ENCODE assay signal across 28 cellular contexts in genomic region chr15:96947296-96947695, GRCh38.
DNase-seq lines count a peak whose midpoint lies in the region; ATAC-seq, FAIRE-seq and TF ChIP-seq lines count a peak whose summit lies in the region.
"Had no signal": no experiment of that assay in that cellular context is flagged by ENCODE, and none has a peak within 500 bp of the region (broad histone marks: within the 10 kb centered on the region; RNA-seq: fewer than 3 reads in every experiment).

No MANE protein-coding gene starts in this region.

- H3K27ac Mint-ChIP-seq in glutamatergic neuron (ENCODE audit: unreplicated experiment) (no peak overlapping the region), mesothelial cell of epicardium (no peak overlapping the region)
- H3K27ac Mint-ChIP-seq: CD4-positive, alpha-beta memory T cell; T-helper 17 cell had no signal

- H3K36me3 Mint-ChIP-seq in glutamatergic neuron (ENCODE audit: unreplicated experiment) (no peaks in the 10 kb centered on the region), mesothelial cell of epicardium (no peaks in the 10 kb centered on the region)
- H3K36me3 Mint-ChIP-seq: CD4-positive, alpha-beta memory T cell had no signal

- 83% methylated on average over 11 of the region's 11 CpGs for whole genome bisulfite sequencing in right cardiac atrium

- intact Hi-C loops in right cardiac atrium (cut with DNase I): no loop called here
- intact Hi-C loops in Right ventricle myocardium superior (cut with DNase I): no loop called here

- H3K27me3 Mint-ChIP-seq in glutamatergic neuron (ENCODE audit: unreplicated experiment): peaks cover 9% of the 10 kb centered on the region
- peaks cover 60% of the 10 kb centered on the region for H3K27me3 Mint-ChIP-seq in mesothelial cell of epicardium (ENCODE audit: low read depth)

- ATAC-seq in right cardiac atrium (no peak), Right ventricle myocardium superior (ENCODE audit: poor library complexity) (no peak), esophagus mucosa (no peak), GM18511 (IDR thresholded peaks at IDR 0.05; ENCODE audit: unreplicated experiment) (no peak)
- ATAC-seq: activated T-cell treated with anti-CD3 and anti-CD28 coated beads, Interleukin-2, amount 50 U/mL, for 4 hours; mucosa of descending colon; psoas muscle; T-helper 17 cell had no signal

- H3K9me3 Mint-ChIP-seq in glutamatergic neuron (ENCODE audit: unreplicated experiment) (no peaks in the 10 kb centered on the region), mesothelial cell of epicardium (no peaks in the 10 kb centered on the region)
- H3K9me3 Mint-ChIP-seq: activated T-cell treated with anti-CD3 and anti-CD28 coated beads, Interleukin-2, amount 50 U/mL, for 4 hours had no signal

- no peaks in the 10 kb centered on the region for H3K9me3 ChIP-seq in right cardiac atrium (ENCODE audit: control insufficient read depth, low read length)
- H3K9me3 ChIP-seq: left ventricle myocardium inferior, mucosa of descending colon, neutrophil, psoas muscle had no signal

- H3K4me3 Mint-ChIP-seq in glutamatergic neuron (ENCODE audit: unreplicated experiment) (peak overlapping the region; percentile 70), mesothelial cell of epicardium (peak overlapping the region; percentile 70)
- H3K4me3 Mint-ChIP-seq: activated T-cell treated with anti-CD3 and anti-CD28 coated beads, Interleukin-2, amount 50 U/mL, for 4 hours; T-helper 17 cell had no signal

- H3K4me1 Mint-ChIP-seq in glutamatergic neuron (ENCODE audit: low read depth, unreplicated experiment) (no peaks in the 10 kb centered on the region), mesothelial cell of epicardium (peaks cover 8% of the 10 kb centered on the region)
- H3K4me1 Mint-ChIP-seq: CD4-positive, alpha-beta memory T cell had no signal

- TF ChIP-seq CTCF in glutamatergic neuron (IDR thresholded peaks at IDR 0.05; ENCODE audit: partially characterized antibody, unreplicated experiment) (no peak), mesothelial cell of epicardium (IDR thresholded peaks at IDR 0.05; ENCODE audit: unreplicated experiment) (no peak)

- FAIRE-seq in urothelium cell line (lab: Jason Lieb, UNC): peak; percentile 80
- FAIRE-seq: bronchial epithelial cell, G401.6, RCC 7860 had no signal

- peak overlapping the region; percentile 54 for H3K4me3 ChIP-seq in right cardiac atrium (ENCODE audit: low read length)
- H3K4me3 ChIP-seq: mucosa of descending colon, SK-N-MC had no signal

- no peak for DNase-seq in right cardiac atrium
- DNase-seq in Right ventricle myocardium superior: no peak
- no peak for DNase-seq in glutamatergic neuron
- DNase-seq in mesothelial cell of epicardium (ENCODE audit: low spot score in 2 of 2, unreplicated experiment in 2 of 2): no peak
- peak; percentile 14 for DNase-seq in urothelium cell line (ENCODE audit: low spot score)
- no peak for DNase-seq in inferior parietal cortex (ENCODE audit: extremely low spot score)
- DNase-seq: 8988T; activated CD4-positive, alpha-beta T cell treated with anti-CD3 and anti-CD28 coated beads for 48 hours; activated naive CD4-positive, alpha-beta T cell treated with Interleukin-2 at 50 U/mL for 16 hours; activated T-cell treated with anti-CD3 and anti-CD28 coated beads, Interleukin-2, amount 50 U/mL, for 4 hours; amniotic stem cell; CD4-positive, alpha-beta memory T cell; Karpas-422; left ventricle myocardium inferior; mucosa of descending colon; NK-92 treated with Interleukin-12 subunit alpha and Interleukin-12 subunit beta, amount 100 ng/mL, for 24 hours; psoas muscle; stimulated activated CD4-positive, alpha-beta T cell treated with anti-CD3 and anti-CD28 coated beads, Interleukin-2, amount 100 ng/mL, for 24 hours; T-helper 17 cell had no signal

- H3K4me1 ChIP-seq in right cardiac atrium (ENCODE audit: control insufficient read depth, insufficient read depth, low read length): no peaks in the 10 kb centered on the region
- H3K4me1 ChIP-seq: left ventricle myocardium inferior, psoas muscle had no signal

- no peaks in the 10 kb centered on the region for H3K27me3 ChIP-seq in right cardiac atrium (ENCODE audit: control insufficient read depth, insufficient read depth)

- H3K27ac ChIP-seq in right cardiac atrium (ENCODE audit: low read length): no peak overlapping the region
- H3K27ac ChIP-seq: coronary artery, left ventricle myocardium inferior, neutrophil, psoas muscle, SK-N-MC, skin epidermis had no signal
